In genomic region chr19:33906578-33907335, GRCh38 we compare ENCODE assay signal across 11 cellular contexts.
DNase-seq lines count a peak whose midpoint lies in the region; ATAC-seq and TF ChIP-seq lines count a peak whose summit lies in the region.
"Had no signal": no experiment of that assay in that cellular context is flagged by ENCODE, and none has a peak within 500 bp of the region (broad histone marks: within the 10 kb centered on the region; RNA-seq: fewer than 3 reads in every experiment).

No MANE protein-coding gene starts in this region.

- H3K27ac ChIP-seq in breast epithelium (peak overlapping the region; percentile 89 to 93), iPS-20b (ENCODE audit: low read length) (no peak overlapping the region)
- H3K27ac ChIP-seq: SK-N-MC had no signal

- TF ChIP-seq POLR2A in breast epithelium (IDR thresholded peaks at IDR 0.05): no peak

- H3K36me3 ChIP-seq in breast epithelium: no peaks in the 10 kb centered on the region
- H3K36me3 ChIP-seq in iPS-20b (ENCODE audit: insufficient read depth, low read depth, low read length): no peaks in the 10 kb centered on the region

- peak overlapping the region; percentile 56; the same call in 1 of the 2 replicates for H3K9ac ChIP-seq in iPS-20b (ENCODE audit: low read depth, low read length)

- H3K4me3 ChIP-seq in breast epithelium: peak overlapping the region; percentile 45 to 78 (median 65)
- H3K4me3 ChIP-seq in iPS-20b (ENCODE audit: low read length): peak overlapping the region; percentile 69
- H3K4me3 ChIP-seq: SK-N-MC had no signal

- TF ChIP-seq CTCF in GM13977 (IDR thresholded peaks at IDR 0.05; ENCODE audit: extremely low read depth, insufficient read depth, missing control alignments) (no peak), breast epithelium (IDR thresholded peaks at IDR 0.05) (no peak)

- DNase-seq in GM13977 (ENCODE audit: low spot score): peak; percentile 34
- peak; percentile 28 to 58 for DNase-seq in breast epithelium (ENCODE audit: low spot score in 2 of 2)
- DNase-seq in sciatic nerve (ENCODE audit: low spot score): no peak
- DNase-seq in NCI-H510A (lab: John Stamatoyannopoulos, UW): no peak
- no peak for DNase-seq in putamen (ENCODE audit: low spot score)
- DNase-seq: activated naive CD8-positive, alpha-beta T cell treated with anti-CD3 and anti-CD28 coated beads for 36 hours; KBM-7 had no signal

- ATAC-seq in sciatic nerve (peak; percentile 31), HG03439 (IDR thresholded peaks at IDR 0.05; ENCODE audit: unreplicated experiment) (no peak), HG03565 (IDR thresholded peaks at IDR 0.05; ENCODE audit: unreplicated experiment) (no peak)

- no peaks in the 10 kb centered on the region for H3K27me3 ChIP-seq in breast epithelium
- peaks cover 34% of the 10 kb centered on the region; the same call in 1 of the 2 replicates for H3K27me3 ChIP-seq in iPS-20b (ENCODE audit: insufficient read depth, low read length)

- H3K9me3 ChIP-seq in breast epithelium (no peaks in the 10 kb centered on the region), iPS-20b (ENCODE audit: insufficient read depth, low read depth, low read length) (no peaks in the 10 kb centered on the region)

- in situ Hi-C loops in GM13977 (cut with MboI; ENCODE audit: low pct_unique_long_range_greater_than_20kb, low sequenced_read_pairs, unreplicated experiment): no loop called here

- peaks cover 0 to 3% of the 10 kb centered on the region in 2 donors for H3K4me1 ChIP-seq in breast epithelium
- H3K4me1 ChIP-seq in iPS-20b (ENCODE audit: insufficient read depth, low read length): peaks cover 10% of the 10 kb centered on the region; the same call in 1 of the 2 replicates

- intact Hi-C loops in breast epithelium (cut with DNase I; ENCODE audit: low total_unique reads) (no loop called here), sciatic nerve (cut with DNase I) (no loop called here)

Comparison
In these comparisons a context has a peak if more than half of its experiments do, and no peak if none do; other contexts are left out.
1. DNase-seq: peak in GM13977 (single experiment) and breast epithelium (2 of 2); none in sciatic nerve (single experiment), NCI-H510A (single experiment) and putamen (single experiment).